Comparison of ENCODE assay signal across 1 cellular context in the genomic region with DNA sequence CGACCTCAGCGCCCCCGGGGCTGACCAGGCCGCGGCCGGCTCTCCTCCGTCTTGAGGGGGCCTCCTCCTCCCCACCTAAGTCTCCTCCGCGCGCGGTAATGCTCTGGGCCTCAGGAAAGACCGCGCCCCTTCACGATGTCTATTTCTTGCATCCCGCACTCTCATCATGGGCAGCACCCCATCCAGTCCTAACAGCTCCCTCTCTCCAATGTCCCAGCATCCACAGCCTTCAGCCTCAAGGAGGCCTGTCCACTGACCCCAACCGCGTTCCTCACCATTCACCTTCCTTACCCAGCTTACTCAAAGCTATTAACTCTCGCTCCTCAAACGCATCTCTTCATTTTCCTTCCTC.
TF ChIP-seq lines count a peak whose summit lies in the region.

No MANE protein-coding gene starts in this region.

TF ChIP-seq in liver, 16 proteins besides CTCF, POLR2A, EP300 and RAD21 (continued from another document):
- TF ChIP-seq, protein P1, sequence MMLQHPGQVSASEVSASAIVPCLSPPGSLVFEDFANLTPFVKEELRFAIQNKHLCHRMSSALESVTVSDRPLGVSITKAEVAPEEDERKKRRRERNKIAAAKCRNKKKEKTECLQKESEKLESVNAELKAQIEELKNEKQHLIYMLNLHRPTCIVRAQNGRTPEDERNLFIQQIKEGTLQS (IDR thresholded peaks at IDR 0.05): no peak
- no peak for TF ChIP-seq SP1 (IDR thresholded peaks at IDR 0.05)
TF ChIP-seq in liver: peak in this region for 0.
